ENCODE assay signal across 22 cellular contexts in genomic region chr1:162846256-162847212, GRCh38. TPM values are rescaled to one million over a fixed set of nuclear protein-coding genes. Genes with fewer than 3 reads are reported as not detected.
DNase-seq lines count a peak whose midpoint lies in the region; ATAC-seq and TF ChIP-seq lines count a peak whose summit lies in the region.
"Had no signal": no experiment of that assay in that cellular context is flagged by ENCODE, and none has a peak within 500 bp of the region (broad histone marks: within the 10 kb centered on the region; RNA-seq: fewer than 3 reads in every experiment).

No MANE protein-coding gene starts in this region.

- BruUV-seq in IMR-90 (replicated peaks; lab: Mats Ljungman, UMichigan) = no TSS peak

- no peak for TF ChIP-seq RAD21 in IMR-90 (IDR thresholded peaks at IDR 0.05; ENCODE audit: low read length)

- peak overlapping the region; percentile 97 for H2BK120ac ChIP-seq in IMR-90 (ENCODE audit: low read depth, low read length)

- H3K18ac ChIP-seq in IMR-90 (ENCODE audit: low read depth, low read length) = peak overlapping the region; percentile 70

- H3K4me3 Mint-ChIP-seq in GM23338 = no peak overlapping the region
- H3K4me3 Mint-ChIP-seq: activated B cell treated with CpG ODN at 0.5 μM for 24 hours; activated CD8-positive, alpha-beta T cell treated with anti-CD3 and anti-CD28 coated beads, Interleukin-2, amount 10 ng/mL, durations not matched to agents 7 days and 5 days; activated naive CD8-positive, alpha-beta T cell had no signal

- peaks cover 6% of the 10 kb centered on the region for H3K27me3 Mint-ChIP-seq in GM23338 (ENCODE audit: insufficient read depth, low read depth, poor library complexity)

- no peaks in the 10 kb centered on the region for H3K79me2 ChIP-seq in GM23338 (replicated peaks; ENCODE audit: insufficient read depth)

- peak overlapping the region; percentile 95 for H3K23ac ChIP-seq in IMR-90 (ENCODE audit: low read depth, low read length)

- no peak for TF ChIP-seq POLR2A in IMR-90 (IDR thresholded peaks at IDR 0.05; ENCODE audit: low read depth, low read length)
- TF ChIP-seq POLR2A in transverse colon (IDR thresholded peaks at IDR 0.05) = no peak

- peak overlapping the region; percentile 72; the same call in 1 of the 2 replicates for H2AK5ac ChIP-seq in IMR-90 (ENCODE audit: low read depth, low read length)

- peaks cover 4% of the 10 kb centered on the region; the same call in 1 of the 3 replicates for H3K4me1 Mint-ChIP-seq in GM23338
- H3K4me1 Mint-ChIP-seq: activated B cell treated with CpG ODN at 0.5 μM for 24 hours had no signal

- H2BK5ac ChIP-seq in IMR-90 (ENCODE audit: low read depth, low read length, poor library complexity, severe bottlenecking) = peak overlapping the region; percentile 90

- H3K9me3 ChIP-seq in IMR-90 (ENCODE audit: control insufficient read depth, insufficient read depth, low read length) (no peaks in the 10 kb centered on the region), mesodermal cell (ENCODE audit: control insufficient read depth, low read length) (no peaks in the 10 kb centered on the region), transverse colon (no peaks in the 10 kb centered on the region)
- H3K9me3 ChIP-seq: Caco-2, stomach had no signal

- CTCF ChIA-PET in IMR-90 (lab: Yijun Ruan, JAX) = interaction anchor here (0.5 to 3.5 kb wide), 8 partner anchors 14 to 664 kb away, joined by 3 to 17 read pairs (median 3); partner anchors contain the start of genes CCDC190 and RGS4

- peak overlapping the region; percentile 90 for H4K91ac ChIP-seq in IMR-90 (ENCODE audit: insufficient read depth, low read depth, low read length)

- H3K14ac ChIP-seq in IMR-90 (replicated peaks; ENCODE audit: low read depth, low read length) = peak overlapping the region; percentile 95

- H3K9me3 Mint-ChIP-seq in GM23338 = no peaks in the 10 kb centered on the region
- H3K9me3 Mint-ChIP-seq: activated B cell treated with CpG ODN at 0.5 μM for 24 hours had no signal

- H4K8ac ChIP-seq in IMR-90 (ENCODE audit: low read depth in 2 of 2, low read length in 2 of 2) = peak overlapping the region in 1 of 2 experiments; percentile 90; a peak in 3 of 4 replicates

- H3K36me3 Mint-ChIP-seq in GM23338 (ENCODE audit: low read depth) = no peaks in the 10 kb centered on the region
- H3K36me3 Mint-ChIP-seq: activated naive CD8-positive, alpha-beta T cell had no signal

- 0% methylated on average over 1 of the region's 16 CpGs; no CpG with 5 or more reads in 1 of the 2 experiments for whole genome bisulfite sequencing in IMR-90 (ENCODE audit: extremely low coverage in 2 of 2, insufficient read length in 1 of 2), 2 experiments
- WGBS in mesodermal cell (ENCODE audit: insufficient coverage in 2 of 2), 2 experiments = 93 to 95% methylated on average over 15 of the region's 16 CpGs
- 88 to 90% methylated on average over 15 to 16 of the region's 16 CpGs for WGBS in transverse colon (ENCODE audit: low coverage in 1 of 2), 2 donors

- intact Hi-C loops in IMR-90 (cut with micrococcal nuclease) = no loop called here
- intact Hi-C loops in transverse colon (cut with DNase I; ENCODE audit: low total_unique reads) = no loop called here

- TF ChIP-seq CTCF in AG10803 (conservative IDR thresholded peaks at IDR 0.05; ENCODE audit: low read length) (no peak), IMR-90 (conservative IDR thresholded peaks at IDR 0.05; ENCODE audit: low read depth, low read length) (no peak), astrocyte of the cerebellum (IDR thresholded peaks at IDR 0.05; ENCODE audit: low read depth, low read length, missing control alignments) (peak; percentile 12), transverse colon (IDR thresholded peaks at IDR 0.05) (no peak), GM23338 (conservative IDR thresholded peaks at IDR 0.05; ENCODE audit: low read depth in 2 of 2) (no peak)

- H4K20me1 ChIP-seq in IMR-90 (ENCODE audit: insufficient read depth, low read length) (no peaks in the 10 kb centered on the region), GM23338 (replicated peaks; ENCODE audit: insufficient read depth) (no peaks in the 10 kb centered on the region)

- no peaks in the 10 kb centered on the region for H3K36me3 ChIP-seq in IMR-90 (ENCODE audit: control insufficient read depth, insufficient read depth, low read length)
- H3K36me3 ChIP-seq in mesodermal cell (ENCODE audit: control insufficient read depth, insufficient read depth, low read length) = no peaks in the 10 kb centered on the region
- no peaks in the 10 kb centered on the region for H3K36me3 ChIP-seq in transverse colon
- H3K36me3 ChIP-seq in GM23338 (ENCODE audit: insufficient read depth) = no peaks in the 10 kb centered on the region
- H3K36me3 ChIP-seq: stomach had no signal

- H2AFZ ChIP-seq in IMR-90 (replicated peaks; ENCODE audit: low read length, poor library complexity) (peak overlapping the region; percentile 90), GM23338 (no peak overlapping the region)

- dilution Hi-C loops in IMR-90 (cut with HindIII; ENCODE audit: low sequenced_read_pairs, unreplicated experiment) = no loop called here

- peak overlapping the region; percentile 98 for H2BK15ac ChIP-seq in IMR-90 (ENCODE audit: low read depth, low read length)

- peak overlapping the region; percentile 88; the same call in 1 of the 2 replicates for H4K5ac ChIP-seq in IMR-90 (ENCODE audit: low read depth, low read length)

- H3K4me2 ChIP-seq in IMR-90 (ENCODE audit: low read depth, low read length) = peak overlapping the region; percentile 47
- no peak overlapping the region for H3K4me2 ChIP-seq in GM23338

- peak overlapping the region; percentile 47 for H2AK9ac ChIP-seq in IMR-90 (replicated peaks; ENCODE audit: low read depth, low read length, poor library complexity)

- POLR2A ChIA-PET in IMR-90 (lab: Charles Lee; ENCODE audit: unreplicated experiment) = no interaction called here

- peaks cover 5% of the 10 kb centered on the region for H3K9me1 ChIP-seq in IMR-90 (ENCODE audit: insufficient read depth, low read length)

- DNase-seq in AG10803 (ENCODE audit: low read depth) (peak; percentile 38), IMR-90 (peak; percentile 88), astrocyte of the cerebellum (ENCODE audit: low read depth) (peak; percentile 89), transverse colon (no peak), GM23338 (ENCODE audit: low spot score) (no peak)
- DNase-seq in activated CD8-positive, alpha-beta memory T cell treated with anti-CD3 and anti-CD28 coated beads, Interleukin-2, amount 50 U/mL, for 48 hours = no peak
- DNase-seq: activated B cell treated with CpG ODN at 0.5 μM for 24 hours; activated CD8-positive, alpha-beta T cell treated with anti-CD3 and anti-CD28 coated beads, Interleukin-2, amount 10 ng/mL, durations not matched to agents 7 days and 5 days; AML-193; Caco-2; effector memory CD4-positive, alpha-beta T cell; GDM1; Karpas-422; left cardiac atrium; midbrain; NCI-H1417 treated with DMSO at 0.1 percent for 48 hours; stomach; T-helper 2 cell had no signal

- peaks cover 6% of the 10 kb centered on the region; the same call in 1 of the 2 replicates for H3K4me1 ChIP-seq in IMR-90 (ENCODE audit: control insufficient read depth, insufficient read depth, low read length)
- peaks cover 8% of the 10 kb centered on the region for H3K4me1 ChIP-seq in mesodermal cell (ENCODE audit: control insufficient read depth, insufficient read depth, low read length, poor library complexity, severe bottlenecking)
- H3K4me1 ChIP-seq in transverse colon = no peaks in the 10 kb centered on the region
- H3K4me1 ChIP-seq in GM23338 (ENCODE audit: insufficient read depth) = no peaks in the 10 kb centered on the region; the same call in 1 of the 2 replicates
- H3K4me1 ChIP-seq: Caco-2, stomach had no signal

- H2BK20ac ChIP-seq in IMR-90 (ENCODE audit: low read depth, low read length) = peak overlapping the region; percentile 97

- H3K4me3 ChIP-seq in AG10803 (ENCODE audit: low read length) = no peak overlapping the region
- H3K4me3 ChIP-seq in IMR-90 (ENCODE audit: insufficient read depth, low read depth, low read length) = no peak overlapping the region
- no peak overlapping the region for H3K4me3 ChIP-seq in astrocyte of the cerebellum (ENCODE audit: low read depth, low read length)
- no peak overlapping the region for H3K4me3 ChIP-seq in mesodermal cell (ENCODE audit: extremely low read depth, insufficient read depth, low read length, poor library complexity, severe bottlenecking)
- H3K4me3 ChIP-seq in transverse colon = no peak overlapping the region
- H3K4me3 ChIP-seq in GM23338 = no peak overlapping the region
- H3K4me3 ChIP-seq: stomach had no signal

- TF ChIP-seq EP300 in transverse colon (IDR thresholded peaks at IDR 0.05; ENCODE audit: low read depth) = no peak

- H3K27ac ChIP-seq in IMR-90 (ENCODE audit: insufficient read depth, low read length) (peak overlapping the region; percentile 76), mesodermal cell (ENCODE audit: low read depth, low read length, severe bottlenecking) (peak overlapping the region; percentile 41), transverse colon (no peak overlapping the region), GM23338 (ENCODE audit: low read depth) (no peak overlapping the region)
- H3K27ac ChIP-seq: stomach had no signal

- no peaks in the 10 kb centered on the region for H3K79me1 ChIP-seq in IMR-90 (ENCODE audit: low read depth in 1 of 2, low read length in 2 of 2)

- ATAC-seq in IMR-90 (ENCODE audit: low read depth) (peak; percentile 85), GM18909 (IDR thresholded peaks at IDR 0.05; ENCODE audit: poor library complexity, unreplicated experiment) (no peak), GM23338 (no peak)
- ATAC-seq: activated CD8-positive, alpha-beta T cell treated with anti-CD3 and anti-CD28 coated beads, Interleukin-2, amount 10 ng/mL, durations not matched to agents 7 days and 5 days; left cardiac atrium; right cardiac atrium had no signal

- no peak overlapping the region for H3K27ac Mint-ChIP-seq in GM23338
- H3K27ac Mint-ChIP-seq: activated B cell treated with CpG ODN at 0.5 μM for 24 hours; activated CD8-positive, alpha-beta T cell treated with anti-CD3 and anti-CD28 coated beads, Interleukin-2, amount 10 ng/mL, durations not matched to agents 7 days and 5 days; activated naive CD8-positive, alpha-beta T cell had no signal

- H3K27me3 ChIP-seq in IMR-90 (ENCODE audit: control insufficient read depth, insufficient read depth, low read length) (no peaks in the 10 kb centered on the region), transverse colon (no peaks in the 10 kb centered on the region), GM23338 (ENCODE audit: insufficient read depth) (no peaks in the 10 kb centered on the region)
- H3K27me3 ChIP-seq: stomach had no signal

- in situ Hi-C loops in IMR-90 (cut with MboI; ENCODE audit: low sequenced_read_pairs) = no loop called here
- in situ Hi-C loops in astrocyte of the cerebellum (cut with HindIII; ENCODE audit: low sequenced_read_pairs) = no loop called here
- in situ Hi-C loops in transverse colon (cut with MboI; ENCODE audit: low pct_ligation_motif_present in 1 of 4, low pct_unique_long_range_greater_than_20kb in 1 of 4, low sequenced_read_pairs in 3 of 4) = no loop called here

- no peaks in the 10 kb centered on the region for H3K9me2 ChIP-seq in GM23338 (ENCODE audit: insufficient read depth)

- H3K56ac ChIP-seq in IMR-90 (ENCODE audit: extremely low read depth, insufficient read depth, low read length) = peak overlapping the region; percentile 74

- no peak overlapping the region for H3K9ac ChIP-seq in IMR-90 (ENCODE audit: low read depth, low read length)

- H3F3A ChIP-seq in GM23338 (replicated peaks; ENCODE audit: low read depth) = no peaks in the 10 kb centered on the region

- H3K4ac ChIP-seq in IMR-90 (ENCODE audit: low read depth, low read length) = peak overlapping the region; percentile 96

RNA-seq across cellular contexts. Expression of gene CCDC190, which starts 14.4 kb away (rescaled TPM):
- total RNA-seq in IMR-90 (2012; rRNA removed) (0.28 and 0.36 TPM in 2 replicates), transverse colon (not detected)
- polyA plus RNA-seq in IMR-90 (2012; rRNA removed) (0.10 and 0.37 TPM in 2 replicates), GM23338 (2016; fragmentation: Nextera tagmentation; extraction: Ambion mirVana) (not detected in 2 replicates)
- polyA plus RNA-seq in IMR-90 (2012; cell fraction: cytosol; rRNA removed) = 0.03 TPM in 1 of 2 replicates, not detected in the other
- 0.07 and 0.25 TPM in 2 replicates for polyA plus RNA-seq in IMR-90 (2012; cell fraction: nucleus; rRNA removed; ENCODE audit: low replicate concordance)
- polyA plus RNA-seq in mesodermal cell (2013, experiment 1 of 2) = not detected
- polyA plus RNA-seq in mesodermal cell (2013, experiment 2 of 2) = not detected
- total RNA-seq in GM23338 (2014; rRNA removed; shearing (Covaris generic)) = not detected in 2 replicates
- total RNA-seq: activated B cell treated with CpG ODN at 0.5 μM for 24 hours; activated CD8-positive, alpha-beta T cell treated with anti-CD3 and anti-CD28 coated beads, Interleukin-2, amount 10 ng/mL, durations not matched to agents 7 days and 5 days; Caco-2 had no signal

RNA-seq across cellular contexts. Expression of gene HSD17B7, which starts 56.0 kb away (rescaled TPM):
- total RNA-seq in IMR-90 (2012; rRNA removed) (11.7 and 17.7 TPM in 2 replicates), transverse colon (100 to 1,000 TPM in 1 of 4 donors, 10 to 100 TPM in 3; 13.1 to 129 (median 17.5) TPM)
- polyA plus RNA-seq in IMR-90 (2012; rRNA removed) (10.6 and 11.1 TPM in 2 replicates), GM23338 (2016; fragmentation: Nextera tagmentation; extraction: Ambion mirVana) (29.1 and 31.9 TPM in 2 replicates)
- polyA plus RNA-seq in IMR-90 (2012; cell fraction: cytosol; rRNA removed) = 3.3 and 4.7 TPM in 2 replicates
- polyA plus RNA-seq in IMR-90 (2012; cell fraction: nucleus; rRNA removed; ENCODE audit: low replicate concordance) = 7.1 and 15.5 TPM in 2 replicates
- polyA plus RNA-seq in mesodermal cell (2013, experiment 1 of 2) = 29.7 TPM
- 25.0 TPM for polyA plus RNA-seq in mesodermal cell (2013, experiment 2 of 2)
- total RNA-seq in GM23338 (2014; rRNA removed; shearing (Covaris generic)) = 30.9 and 42.8 TPM in 2 replicates

Comparison
In these comparisons a context has a peak if more than half of its experiments do, and no peak if none do; other contexts are left out.
1. DNase-seq: peak in AG10803 (single experiment), IMR-90 (single experiment) and astrocyte of the cerebellum (single experiment); none in activated CD8-positive, alpha-beta memory T cell treated with anti-CD3 and anti-CD28 coated beads, Interleukin-2, amount 50 U/mL, for 48 hours (single experiment), transverse colon (single experiment) and GM23338 (single experiment).
2. H3K27ac ChIP-seq: peak in IMR-90 (single experiment) and mesodermal cell (single experiment); none in transverse colon (0 of 4) and GM23338 (single experiment).